ENCODE assay signal across 2 cellular contexts in the genomic region with DNA sequence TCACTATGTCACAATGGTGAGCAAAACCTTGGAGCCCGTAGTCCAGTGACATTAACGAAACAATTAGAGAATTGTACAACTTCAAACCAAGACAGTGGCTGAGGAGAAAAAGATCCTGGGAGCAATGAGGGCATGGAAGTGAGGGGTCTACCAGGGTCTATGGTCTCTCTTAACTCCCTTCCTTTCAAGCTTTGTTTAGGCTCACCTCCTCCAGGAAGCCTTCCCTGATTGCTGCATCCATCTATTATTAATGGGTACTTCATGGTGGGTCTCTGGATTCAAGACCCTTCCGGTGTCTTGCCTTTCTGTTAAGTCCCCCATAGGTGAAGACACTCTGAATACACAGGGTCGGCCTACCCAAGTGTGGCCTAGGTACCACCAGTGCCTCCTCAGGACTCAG.
A peak's percentile ranks its signal among the peaks of the same experiment; 100 is the strongest.
TF ChIP-seq lines count a peak whose summit lies in the region.

No MANE protein-coding gene starts in this region.

TF ChIP-seq in HepG2, 621 proteins besides CTCF, POLR2A, EP300 and RAD21:
- peak; percentile 84 for TF ChIP-seq ZFP36 (IDR thresholded peaks at IDR 0.05; ENCODE audit: borderline replicate concordance, low read depth, low read length, partially characterized antibody)
- TF ChIP-seq ZBTB21 (CRISPR knock-in tag; IDR thresholded peaks at IDR 0.05): no peak
TF ChIP-seq in HepG2: peak in this region for 1.

TF ChIP-seq in GM12891, 5 proteins besides CTCF, POLR2A, EP300 and RAD21:
- TF ChIP-seq TAF1 (IDR thresholded peaks at IDR 0.05; ENCODE audit: low read depth, low read length) (no peak), POLR2AphosphoS5 (IDR thresholded peaks at IDR 0.05; ENCODE audit: low read depth, low read length) (no peak), PAX5 (IDR thresholded peaks at IDR 0.05; ENCODE audit: insufficient read depth, low read length, severe bottlenecking) (no peak), SPI1 (IDR thresholded peaks at IDR 0.05; ENCODE audit: low read depth, low read length) (no peak), POU2F2 (IDR thresholded peaks at IDR 0.05; ENCODE audit: low read depth, low read length) (no peak)
TF ChIP-seq in GM12891: peak in this region for 0.
